Comparison of ENCODE assay signal across 8 cellular contexts in the genomic region with DNA sequence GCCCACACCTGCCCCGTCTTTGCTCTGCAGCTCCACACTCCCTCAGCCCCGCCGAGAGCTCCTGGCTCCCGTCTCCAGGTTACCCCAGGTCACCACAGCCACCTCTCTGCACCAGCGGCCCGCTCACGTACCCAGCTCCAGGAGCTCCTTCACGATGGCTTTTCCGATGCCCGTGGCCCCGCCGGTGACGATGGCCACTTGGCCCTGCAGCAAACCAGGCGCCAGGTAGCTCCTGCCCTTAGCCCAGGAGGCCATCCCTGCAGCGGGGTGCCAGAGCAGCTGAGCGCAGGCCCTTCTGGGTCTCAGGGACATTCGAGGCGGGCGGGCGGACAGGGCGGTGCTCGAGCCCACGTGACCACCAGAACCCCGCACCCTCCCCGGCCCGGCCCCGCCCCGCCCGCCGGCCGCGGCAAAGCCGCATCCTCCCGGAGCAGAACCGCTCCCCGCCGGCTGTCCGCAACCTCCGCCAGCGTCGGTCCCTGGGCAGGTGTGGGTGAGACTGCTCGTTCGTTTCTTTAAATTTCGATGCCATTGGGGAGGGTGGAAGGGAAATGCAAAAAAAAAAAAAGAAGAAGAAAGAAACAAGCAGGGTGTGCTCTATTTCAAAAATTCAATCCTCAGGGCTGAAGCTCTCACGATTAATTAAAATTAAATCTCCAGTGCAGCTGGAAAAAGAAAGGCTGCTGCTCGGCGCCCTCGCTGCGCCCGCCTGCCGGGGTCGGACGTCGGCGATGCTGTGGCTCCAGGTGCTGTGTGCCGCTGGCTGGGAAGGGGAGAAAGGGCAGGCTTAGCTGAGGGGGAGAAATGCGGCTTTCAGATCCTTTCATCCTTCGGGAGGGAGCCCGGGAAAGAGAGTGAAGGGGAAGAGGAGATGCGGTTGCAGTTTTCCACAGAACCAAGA. TPM values are rescaled to one million over a fixed set of nuclear protein-coding genes. Genes with fewer than 3 reads are reported as not detected.
DNase-seq lines count a peak whose midpoint lies in the region; ATAC-seq and TF ChIP-seq lines count a peak whose summit lies in the region.

TSS of gene PECR (minus strand) at position 323 of the 901 bp plus-strand sequence. CDS start at position 255, 68 bp downstream.
TSS of gene TMEM169 (plus strand) at position 433 of the 901 bp plus-strand sequence. CDS start 14,045 bp downstream, outside the sequence.

- no peaks in the 10 kb centered on the region for H3K36me3 Mint-ChIP-seq in natural killer cell

- peak within 1 kb of the TSS; percentile 59 to 86 for H3K4me3 ChIP-seq in Panc1 (ENCODE audit: low read depth in 2 of 2, low read length in 2 of 2)

- peak; percentile 66 for DNase-seq in DMS153 (lab: John Stamatoyannopoulos, UW)
- peak; percentile 86 for DNase-seq in HuH-7 (ENCODE audit: low spot score)
- no peak for DNase-seq in Panc1 (ENCODE audit: low read depth, low spot score)
- peak; percentile 54 to 66 for DNase-seq in activated T-helper 1 cell treated with anti-CD3 and anti-CD28 coated beads, Interleukin-2, amount 50 U/mL, for 16 hours (ENCODE audit: low read depth in 1 of 2, low spot score in 1 of 2)
- peak; percentile 27 for DNase-seq in fibroblast of peridontal ligament (ENCODE audit: extremely low read depth)
- peak; percentile 72 for DNase-seq in natural killer cell
- DNase-seq in stimulated activated naive CD4-positive, alpha-beta T cell (lab: John Stamatoyannopoulos, UW): peak; percentile 38 to 66 (median 54)

- POLR2A ChIA-PET in Panc1 (lab: Charles Lee): no interaction called here

- H3K27me3 ChIP-seq in Panc1 (ENCODE audit: control insufficient read depth, insufficient read depth, low read length): no peaks in the 10 kb centered on the region

- intact Hi-C loops in Panc1 (cut with micrococcal nuclease; ENCODE audit: unreplicated experiment) (no loop called here), natural killer cell (cut with micrococcal nuclease) (no loop called here)

- H3K9me3 ChIP-seq in Panc1 (ENCODE audit: control insufficient read depth, insufficient read depth, low read depth, low read length): no peaks in the 10 kb centered on the region

- no peaks in the 10 kb centered on the region for H3K9me3 Mint-ChIP-seq in natural killer cell

- H3K4me3 Mint-ChIP-seq in natural killer cell: peak within 1 kb of the TSS; percentile 99

- in situ Hi-C loops in Panc1 (cut with HindIII; ENCODE audit: low pct_unique_long_range_greater_than_20kb, low sequenced_read_pairs): no loop called here

- no TSS peak for BruUV-seq in Panc1 (replicated peaks; lab: Mats Ljungman, UMichigan)

- CTCF ChIA-PET in Panc1 (lab: Charles Lee): interaction anchor here (0.6 to 1.1 kb wide), 2 partner anchors 46 to 113 kb away, joined by 3 to 5 read pairs; no protein-coding TSS in a partner anchor

- ATAC-seq in GM21526 (IDR thresholded peaks at IDR 0.05; ENCODE audit: low FRiP score, unreplicated experiment) (peak; percentile 93), Panc1 (peak; percentile 99), natural killer cell (peak; percentile 94 to 97 (median 95))

- peak within 1 kb of the TSS; percentile 85 to 87 for H3K27ac Mint-ChIP-seq in natural killer cell

- TF ChIP-seq CTCF in Panc1 (IDR thresholded peaks at IDR 0.05): no peak
- no peak for TF ChIP-seq CTCF in natural killer cell (IDR thresholded peaks at IDR 0.05)

- no peaks in the 10 kb centered on the region for H3K36me3 ChIP-seq in Panc1 (ENCODE audit: control insufficient read depth, insufficient read depth, low read length)

- peaks cover 42 to 46% of the 10 kb centered on the region in 2 donors for H3K4me1 Mint-ChIP-seq in natural killer cell

- peaks cover 11% of the 10 kb centered on the region; the same call in 1 of the 2 replicates for H3K4me1 ChIP-seq in Panc1 (ENCODE audit: control insufficient read depth, insufficient read depth, low read length)

- H3K27me3 Mint-ChIP-seq in natural killer cell (ENCODE audit: low read depth in 2 of 2): no peaks in the 10 kb centered on the region

- peak within 1 kb of the TSS; percentile 84 for H3K27ac ChIP-seq in Panc1 (ENCODE audit: low read length)

RNA-seq across cellular contexts. Expression of gene PECR, which starts in this region (rescaled TPM):
- total RNA-seq in Panc1 (2021; ENCODE audit: unreplicated experiment) (16.5 TPM), natural killer cell (10 to 100 TPM; 15.4 to 25.7 (median 17.5) TPM)
- 19.2 TPM for polyA plus RNA-seq in Panc1 (2012; ENCODE audit: insufficient read length)

RNA-seq across cellular contexts. Expression of gene TMEM169, which starts in this region (rescaled TPM):
- total RNA-seq in Panc1 (2021; ENCODE audit: unreplicated experiment) (0.74 TPM), natural killer cell (1 to 10 TPM in 1 of 3 donors, under 1 TPM in 2; 0.68 to 1.5 (median 0.98) TPM)
- 1.6 TPM for polyA plus RNA-seq in Panc1 (2012; ENCODE audit: insufficient read length)
